In genomic region chr4:35697203-35697736, GRCh38 we compare ENCODE assay signal across 20 cellular contexts.
DNase-seq lines count a peak whose midpoint lies in the region; ATAC-seq and TF ChIP-seq lines count a peak whose summit lies in the region.
"Had no signal": no experiment of that assay in that cellular context is flagged by ENCODE, and none has a peak within 500 bp of the region (broad histone marks: within the 10 kb centered on the region; RNA-seq: fewer than 3 reads in every experiment).

No MANE protein-coding gene starts in this region.

- ATAC-seq in GM18505 (IDR thresholded peaks at IDR 0.05; ENCODE audit: unreplicated experiment) = peak; percentile 71
- peak; percentile 85 for ATAC-seq in GM19397 (IDR thresholded peaks at IDR 0.05; ENCODE audit: unreplicated experiment)
- ATAC-seq in HG02759 (IDR thresholded peaks at IDR 0.05; ENCODE audit: unreplicated experiment) = peak; percentile 92
- peak; percentile 96 for ATAC-seq in HG03342 (IDR thresholded peaks at IDR 0.05; ENCODE audit: unreplicated experiment)
- ATAC-seq: left cardiac atrium, right cardiac atrium had no signal

- DNase-seq in NCI-H510A treated with DMSO at 0.1 percent for 48 hours (lab: John Stamatoyannopoulos, UW) = no peak
- no peak for DNase-seq in stimulated activated CD4-positive, alpha-beta T cell treated with anti-CD3 and anti-CD28 coated beads, Interleukin-15, amount 100 ng/mL, for 24 hours
- DNase-seq in immature natural killer cell = no peak
- no peak for DNase-seq in erythroblast (lab: John Stamatoyannopoulos, UW)
- DNase-seq: activated CD4-positive, alpha-beta T cell treated with anti-CD3 and anti-CD28 coated beads for 48 hours; activated naive CD4-positive, alpha-beta T cell treated with anti-CD3 and anti-CD28 coated beads, Interleukin-2, amount 10 ng/mL, durations not matched to agents 7 days and 5 days; CD4-positive, CD25-positive, alpha-beta regulatory T cell; DND-41; foreskin fibroblast; GM23248; left cardiac atrium; NCI-H187; nucleus accumbens; right cardiac atrium; stomach; T1000 had no signal

- H3K27me3 Mint-ChIP-seq in immature natural killer cell (ENCODE audit: low read depth in 3 of 3) = peaks cover 0 to 3% (median 1%) of the 10 kb centered on the region in 3 donors
- H3K27me3 Mint-ChIP-seq: activated naive CD4-positive, alpha-beta T cell treated with anti-CD3 and anti-CD28 coated beads, Interleukin-2, amount 10 ng/mL, durations not matched to agents 7 days and 5 days; CD4-positive, CD25-positive, alpha-beta regulatory T cell had no signal

- no peaks in the 10 kb centered on the region for H3K36me3 Mint-ChIP-seq in immature natural killer cell
- H3K36me3 Mint-ChIP-seq: activated naive CD4-positive, alpha-beta T cell treated with anti-CD3 and anti-CD28 coated beads, Interleukin-2, amount 10 ng/mL, durations not matched to agents 7 days and 5 days; CD4-positive, CD25-positive, alpha-beta regulatory T cell had no signal

- H3K4me3 Mint-ChIP-seq in immature natural killer cell = no peak overlapping the region
- H3K4me3 Mint-ChIP-seq: activated naive CD4-positive, alpha-beta T cell treated with anti-CD3 and anti-CD28 coated beads, Interleukin-2, amount 10 ng/mL, durations not matched to agents 7 days and 5 days; CD4-positive, CD25-positive, alpha-beta regulatory T cell had no signal

- no peaks in the 10 kb centered on the region for H3K4me1 Mint-ChIP-seq in immature natural killer cell
- H3K4me1 Mint-ChIP-seq: activated naive CD4-positive, alpha-beta T cell treated with anti-CD3 and anti-CD28 coated beads, Interleukin-2, amount 10 ng/mL, durations not matched to agents 7 days and 5 days had no signal

- H3K9me3 Mint-ChIP-seq in immature natural killer cell = peaks cover 0 to 3% (median 0%) of the 10 kb centered on the region in 6 donors

- no peak overlapping the region for H3K27ac Mint-ChIP-seq in immature natural killer cell
- H3K27ac Mint-ChIP-seq: activated naive CD4-positive, alpha-beta T cell treated with anti-CD3 and anti-CD28 coated beads, Interleukin-2, amount 10 ng/mL, durations not matched to agents 7 days and 5 days; CD4-positive, CD25-positive, alpha-beta regulatory T cell had no signal

- TF ChIP-seq POLR2A in GM18505 (IDR thresholded peaks at IDR 0.05; ENCODE audit: borderline replicate concordance, extremely low read depth, insufficient read depth, insufficient read length) = no peak
- no peak for TF ChIP-seq POLR2A in erythroblast (IDR thresholded peaks at IDR 0.05; ENCODE audit: low read length)
